In genomic region chr2:101022221-101022620, GRCh38 we compare ENCODE assay signal across 26 cellular contexts.
"Had no signal": no experiment of that assay in that cellular context is flagged by ENCODE, and none has a peak within 500 bp of the region (broad histone marks: within the 10 kb centered on the region; RNA-seq: fewer than 3 reads in every experiment).

No MANE protein-coding gene starts in this region.

- H3K36me3 ChIP-seq: breast epithelium had no signal

- H3K9ac ChIP-seq: SK-N-SH had no signal

- H3K4me2 ChIP-seq: SK-N-SH had no signal

- ATAC-seq: activated CD8-positive, alpha-beta T cell treated with anti-CD3 and anti-CD28 coated beads for 36 hours; activated naive CD4-positive, alpha-beta T cell treated with anti-CD3 and anti-CD28 coated beads, Interleukin-2, amount 50 U/mL, for 72 hours; activated T-cell treated with anti-CD3 and anti-CD28 coated beads, Interleukin-2, amount 50 U/mL, for 4 hours; body of pancreas; Panc1 had no signal

- DNase-seq: activated CD4-positive, alpha-beta T cell treated with anti-CD3 and anti-CD28 coated beads, Interleukin-2, amount 10 ng/mL, durations not matched to agents 24 days and 14 days; activated CD4-positive, alpha-beta T cell treated with anti-CD3 and anti-CD28 coated beads, Interleukin-2, amount 50 U/mL, for 4 hours; activated CD8-positive, alpha-beta T cell treated with anti-CD3 and anti-CD28 coated beads for 36 hours; activated gamma-delta T cell treated with Interleukin-2 at 50 U/mL for 16 hours; activated naive CD4-positive, alpha-beta T cell treated with anti-CD3 and anti-CD28 coated beads for 36 hours; activated T-cell treated with anti-CD3 and anti-CD28 coated beads for 4 hours; activated T-cell treated with anti-CD3 and anti-CD28 coated beads, Interleukin-2, amount 50 U/mL, for 4 hours; adrenal gland; central memory CD4-positive, alpha-beta T cell; Karpas-422; KBM-7; NCI-H1105; NCI-H1417 treated with DMSO at 0.1 percent for 48 hours; NCI-H1930; NCI-H2081 treated with DMSO at 0.1 percent for 48 hours; NCI-H345; NCI-H524 treated with DMSO at 0.1 percent for 48 hours; SHP77 treated with DMSO at 0.1 percent for 48 hours; SK-N-SH had no signal

- FAIRE-seq: astrocyte, TTC549 had no signal

- H3K4me1 ChIP-seq: adrenal gland, body of pancreas, breast epithelium, SJSA1 had no signal

- H3K4me3 ChIP-seq: adrenal gland, body of pancreas, breast epithelium, SJSA1 had no signal

- H3K9me3 ChIP-seq: adrenal gland, body of pancreas, breast epithelium, SJSA1, SK-N-SH had no signal

- H3K27ac ChIP-seq: adrenal gland, body of pancreas, breast epithelium, SJSA1 had no signal

- H3K27me3 ChIP-seq: adrenal gland, body of pancreas, breast epithelium, SJSA1 had no signal
